Comparison of ENCODE assay signal across 9 cellular contexts in genomic region chr22:45162531-45162930, GRCh38. TPM values are rescaled to one million over a fixed set of nuclear protein-coding genes. Genes with fewer than 3 reads are reported as not detected.
DNase-seq lines count a peak whose midpoint lies in the region; ATAC-seq and TF ChIP-seq lines count a peak whose summit lies in the region.
"Had no signal": no experiment of that assay in that cellular context is flagged by ENCODE, and none has a peak within 500 bp of the region (broad histone marks: within the 10 kb centered on the region; RNA-seq: fewer than 3 reads in every experiment).

No MANE protein-coding gene starts in this region.

- H3K4me1 Mint-ChIP-seq in brain, result peaks cover 67% of the 10 kb centered on the region

- 47% methylated on average over 19 of the region's 19 CpGs for WGBS in HUES64

- peaks cover 26% of the 10 kb centered on the region for H3K36me3 ChIP-seq in HUES64 (ENCODE audit: insufficient read depth, low read length)
- H3K36me3 ChIP-seq in muscle layer of duodenum (ENCODE audit: control insufficient read depth in 1 of 2, insufficient read depth in 2 of 2, low read length in 2 of 2), result peaks cover 3 to 10% of the 10 kb centered on the region in 2 donors

- peaks cover 8% of the 10 kb centered on the region for H3K36me3 Mint-ChIP-seq in brain

- peaks cover 0 to 2% (median 0%) of the 10 kb centered on the region in 5 experiments for H3K9me3 Mint-ChIP-seq in brain

- peaks cover 20% of the 10 kb centered on the region; the same call in 1 of the 2 replicates for H3K4me1 ChIP-seq in HUES64 (ENCODE audit: insufficient read depth, low read length)
- peaks cover 3 to 27% of the 10 kb centered on the region in 2 donors for H3K4me1 ChIP-seq in muscle layer of duodenum (ENCODE audit: control insufficient read depth in 1 of 2, insufficient read depth in 2 of 2, low read length in 2 of 2)

- H3K27me3 Mint-ChIP-seq in brain, result peaks cover 19% of the 10 kb centered on the region

- H3K27ac Mint-ChIP-seq in brain, result peak overlapping the region; percentile 17 to 94 (median 78)

- H3K4me3 ChIP-seq in AG10803 (ENCODE audit: low read length) (peak overlapping the region; percentile 81), HUES64 (ENCODE audit: low read length) (peak overlapping the region; percentile 80), muscle layer of duodenum (ENCODE audit: low read depth in 1 of 2, low read length in 2 of 2) (peak overlapping the region; percentile 70 to 90)

- H3K27me3 ChIP-seq in HUES64 (ENCODE audit: insufficient read depth, low read length), result no peaks in the 10 kb centered on the region
- no peaks in the 10 kb centered on the region for H3K27me3 ChIP-seq in muscle layer of duodenum (ENCODE audit: low read depth, low read length)

- H3K9ac ChIP-seq in HUES64 (ENCODE audit: low read depth, low read length), result peak overlapping the region; percentile 83

- H3K4me3 Mint-ChIP-seq in brain, result peak overlapping the region; percentile 91 to 95 (median 93)

- no peaks in the 10 kb centered on the region for H3K9me3 ChIP-seq in HUES64 (ENCODE audit: insufficient read depth, low read depth, low read length)
- H3K9me3 ChIP-seq in muscle layer of duodenum (ENCODE audit: control insufficient read depth in 1 of 2, low read length in 2 of 2), result no peaks in the 10 kb centered on the region

- ATAC-seq in HG02840 (IDR thresholded peaks at IDR 0.05; ENCODE audit: low FRiP score, unreplicated experiment) (no peak), HG02870 (IDR thresholded peaks at IDR 0.05; ENCODE audit: unreplicated experiment) (no peak)

- no peak for DNase-seq in AG10803 (ENCODE audit: low read depth)
- no peak for DNase-seq in cerebellar cortex (ENCODE audit: low spot score)
- no peak for DNase-seq in DMS79 treated with DMSO at 0.1 percent for 48 hours (lab: John Stamatoyannopoulos, UW)
- DNase-seq: NCI-H1048 had no signal

- no peak for TF ChIP-seq CTCF in AG10803 (conservative IDR thresholded peaks at IDR 0.05; ENCODE audit: low read length)
- no peak for TF ChIP-seq CTCF in brain (conservative IDR thresholded peaks at IDR 0.05)

- H3K27ac ChIP-seq in HUES64 (ENCODE audit: low read depth, low read length) (peak overlapping the region; percentile 35; the same call in 1 of the 2 replicates), muscle layer of duodenum (ENCODE audit: low read length) (no peak overlapping the region)

RNA-seq across cellular contexts. Expression of gene NUP50, which starts 1.2 kb away (rescaled TPM):
- 62.6 TPM for polyA plus RNA-seq in HUES64 (2013, experiment 1 of 2)
- polyA plus RNA-seq in HUES64 (2013, experiment 2 of 2), result 56.7 TPM
- 20.4 TPM for polyA plus RNA-seq in brain (ENCODE audit: insufficient read depth, low read depth, low replicate concordance)
